9 cellular contexts compared by ENCODE assay signal in genomic region chr17:28174352-28175046, GRCh38.
A peak's percentile ranks its signal among the peaks of the same experiment; 100 is the strongest.
DNase-seq lines count a peak whose midpoint lies in the region; ATAC-seq and TF ChIP-seq lines count a peak whose summit lies in the region.
"Had no signal": no experiment of that assay in that cellular context is flagged by ENCODE, and none has a peak within 500 bp of the region (broad histone marks: within the 10 kb centered on the region; RNA-seq: fewer than 3 reads in every experiment).

No MANE protein-coding gene starts in this region.

- DNase-seq in GM10266 (ENCODE audit: extremely low spot score), result peak; percentile 16
- DNase-seq in NCI-H187 (lab: John Stamatoyannopoulos, UW), result peak; percentile 75 to 79
- peak; percentile 64 for DNase-seq in activated naive CD4-positive, alpha-beta T cell treated with anti-CD3 and anti-CD28 coated beads for 36 hours
- peak; percentile 37 for DNase-seq in stimulated activated CD4-positive, alpha-beta T cell treated with anti-CD3 and anti-CD28 coated beads, Interleukin-1b, Interleukin-23, amount 100 ng/mL, for 48 hours
- DNase-seq in middle frontal gyrus (ENCODE audit: extremely low spot score, low spot score), result no peak
- no peak for DNase-seq in HuH-7.5 (ENCODE audit: low spot score)
- no peak for DNase-seq in amygdala (lab: John Stamatoyannopoulos, UW)

- CTCF ChIA-PET in activated naive CD4-positive, alpha-beta T cell treated with anti-CD3 and anti-CD28 coated beads for 36 hours (lab: Charles Lee), result interaction anchor here (0.5 to 1.8 kb wide), 3 partner anchors 53 to 369 kb away, joined by 3 to 4 read pairs (median 4); no protein-coding TSS in a partner anchor

- peaks cover 3% of the 10 kb centered on the region for H3K36me3 Mint-ChIP-seq in activated naive CD4-positive, alpha-beta T cell treated with anti-CD3 and anti-CD28 coated beads for 36 hours (ENCODE audit: low read depth)

- peaks cover 19% of the 10 kb centered on the region for H3K4me1 Mint-ChIP-seq in activated naive CD4-positive, alpha-beta T cell treated with anti-CD3 and anti-CD28 coated beads for 36 hours (ENCODE audit: low read depth)

- no peaks in the 10 kb centered on the region for H3K27me3 Mint-ChIP-seq in activated naive CD4-positive, alpha-beta T cell treated with anti-CD3 and anti-CD28 coated beads for 36 hours (ENCODE audit: low read depth)
- H3K27me3 Mint-ChIP-seq: memory B cell had no signal

- no peak for ATAC-seq in HG02885 (IDR thresholded peaks at IDR 0.05; ENCODE audit: poor library complexity, unreplicated experiment)

- no peak overlapping the region for H3K4me3 Mint-ChIP-seq in activated naive CD4-positive, alpha-beta T cell treated with anti-CD3 and anti-CD28 coated beads for 36 hours
- H3K4me3 Mint-ChIP-seq: memory B cell had no signal

- no peak for TF ChIP-seq CTCF in GM10266 (IDR thresholded peaks at IDR 0.05; ENCODE audit: control insufficient read depth, insufficient read depth, low read depth, missing control alignments)

- no peaks in the 10 kb centered on the region for H3K9me3 Mint-ChIP-seq in activated naive CD4-positive, alpha-beta T cell treated with anti-CD3 and anti-CD28 coated beads for 36 hours
- H3K9me3 Mint-ChIP-seq: memory B cell had no signal

- intact Hi-C loops in activated naive CD4-positive, alpha-beta T cell treated with anti-CD3 and anti-CD28 coated beads for 36 hours (cut with micrococcal nuclease), result loop anchor here (5.0 kb wide), 1 partner anchor 132 kb away; the partner anchor contains the start of gene NLK

- H3K27ac Mint-ChIP-seq in activated naive CD4-positive, alpha-beta T cell treated with anti-CD3 and anti-CD28 coated beads for 36 hours, result no peak overlapping the region
- H3K27ac Mint-ChIP-seq: memory B cell had no signal

Comparison
In these comparisons a context has a peak if more than half of its experiments do, and no peak if none do; other contexts are left out.
1. DNase-seq: peak in GM10266 (single experiment), NCI-H187 (2 of 2), activated naive CD4-positive, alpha-beta T cell treated with anti-CD3 and anti-CD28 coated beads for 36 hours (single experiment) and stimulated activated CD4-positive, alpha-beta T cell treated with anti-CD3 and anti-CD28 coated beads, Interleukin-1b, Interleukin-23, amount 100 ng/mL, for 48 hours (single experiment); none in middle frontal gyrus (single experiment), HuH-7.5 (single experiment) and amygdala (0 of 56).